ENCODE assay signal across 11 cellular contexts in genomic region chr20:40686434-40686882, GRCh38. TPM values are rescaled to one million over a fixed set of nuclear protein-coding genes. Genes with fewer than 3 reads are reported as not detected.
A peak's percentile ranks its signal among the peaks of the same experiment; 100 is the strongest.
DNase-seq lines count a peak whose midpoint lies in the region; ATAC-seq, FAIRE-seq and TF ChIP-seq lines count a peak whose summit lies in the region.
"Had no signal": no experiment of that assay in that cellular context is flagged by ENCODE, and none has a peak within 500 bp of the region (broad histone marks: within the 10 kb centered on the region; RNA-seq: fewer than 3 reads in every experiment).

No MANE protein-coding gene starts in this region.

- H2BK120ac ChIP-seq in mesenchymal stem cell (ENCODE audit: low read depth, low read length): no peak overlapping the region

- H3K4me3 ChIP-seq in LNCaP clone FGC (ENCODE audit: low read depth, low read length): peak overlapping the region; percentile 90
- peak overlapping the region in 1 of 3 experiments; percentile 58 for H3K4me3 ChIP-seq in endothelial cell of umbilical vein (replicated peaks in 1 of 3; ENCODE audit: insufficient read depth in 1 of 3, low read depth in 1 of 3, low read length in 3 of 3)
- H3K4me3 ChIP-seq in mesenchymal stem cell (ENCODE audit: insufficient read depth in 1 of 2, low read depth in 1 of 2, low read length in 2 of 2): peak overlapping the region in 1 of 2 experiments; percentile 87
- peak overlapping the region; percentile 93 for H3K4me3 ChIP-seq in suprapubic skin

- H2BK5ac ChIP-seq in mesenchymal stem cell (ENCODE audit: low read depth, low read length, poor library complexity, severe bottlenecking): no peak overlapping the region

- H2BK12ac ChIP-seq in mesenchymal stem cell (ENCODE audit: low read length in 2 of 2): no peak overlapping the region

- no peak overlapping the region for H3K18ac ChIP-seq in mesenchymal stem cell (ENCODE audit: low read depth in 1 of 2, low read length in 2 of 2)

- ATAC-seq in GM21529 (IDR thresholded peaks at IDR 0.05; ENCODE audit: unreplicated experiment): no peak
- ATAC-seq: body of pancreas had no signal

- BruUV-seq in endothelial cell of umbilical vein (replicated peaks; lab: Mats Ljungman, UMichigan): TSS peak; percentile 8

- H3K27ac ChIP-seq in endothelial cell of umbilical vein (ENCODE audit: insufficient read depth, low read depth, low read length) (no peak overlapping the region), mesenchymal stem cell (ENCODE audit: low read length, poor library complexity, severe bottlenecking) (no peak overlapping the region), suprapubic skin (peak overlapping the region; percentile 96)

- no peak for TF ChIP-seq CTCF in LNCaP clone FGC (IDR thresholded peaks at IDR 0.05; ENCODE audit: control insufficient read depth, extremely low read depth, insufficient read depth)
- TF ChIP-seq CTCF in endothelial cell of umbilical vein (IDR thresholded peaks at IDR 0.05; ENCODE audit: extremely low read depth in 1 of 2, insufficient read depth in 1 of 2, low read depth in 1 of 2, low read length in 2 of 2): no peak
- no peak for TF ChIP-seq CTCF in suprapubic skin (IDR thresholded peaks at IDR 0.05)

- no peaks in the 10 kb centered on the region for H3K79me1 ChIP-seq in mesenchymal stem cell (replicated peaks; ENCODE audit: low read length, poor library complexity, severe bottlenecking)

- H4K8ac ChIP-seq in mesenchymal stem cell (ENCODE audit: low read length): no peak overlapping the region

- no peak overlapping the region for H2BK15ac ChIP-seq in mesenchymal stem cell (ENCODE audit: low read depth, poor library complexity, severe bottlenecking)

- DNase-seq in LNCaP clone FGC (ENCODE audit: low read depth) (no peak), endothelial cell of umbilical vein (ENCODE audit: low read depth, low spot score) (peak; percentile 16), mesenchymal stem cell (no peak), suprapubic skin (ENCODE audit: low spot score in 2 of 2) (no peak), Kasumi-1 (lab: John Stamatoyannopoulos, UW) (no peak), epidermal melanocyte (ENCODE audit: insufficient read length, low spot score) (no peak)
- DNase-seq in stimulated activated CD4-positive, alpha-beta T cell treated with anti-CD3 and anti-CD28 coated beads, Interleukin-4, amount 100 ng/mL, for 1 hour: no peak
- DNase-seq: NCI-H82, occipital lobe had no signal

- H3K14ac ChIP-seq in mesenchymal stem cell (ENCODE audit: low read length in 2 of 2): no peak overlapping the region

- H4K20me1 ChIP-seq in endothelial cell of umbilical vein (replicated peaks; ENCODE audit: control insufficient read depth, extremely low read depth, insufficient read depth, low read length): no peaks in the 10 kb centered on the region

- H2AK5ac ChIP-seq in mesenchymal stem cell (ENCODE audit: low read length, severe bottlenecking): no peak overlapping the region

- H3K79me2 ChIP-seq in endothelial cell of umbilical vein (ENCODE audit: control insufficient read depth, insufficient read depth, low read length): no peaks in the 10 kb centered on the region

- intact Hi-C loops in endothelial cell of umbilical vein (cut with micrococcal nuclease): loop anchor here (10.0 kb wide), 1 partner anchor 1112 kb away; no protein-coding TSS in a partner anchor

- H3K9me3 ChIP-seq in endothelial cell of umbilical vein (replicated peaks; ENCODE audit: control insufficient read depth, insufficient read depth, low read length) (no peaks in the 10 kb centered on the region), mesenchymal stem cell (ENCODE audit: control insufficient read depth, low read length) (no peaks in the 10 kb centered on the region), suprapubic skin (no peaks in the 10 kb centered on the region)
- H3K9me3 ChIP-seq: body of pancreas had no signal

- no peaks in the 10 kb centered on the region for H3K9me1 ChIP-seq in endothelial cell of umbilical vein (replicated peaks; ENCODE audit: control insufficient read depth, extremely low read depth, insufficient read depth, low read length)

- CTCF ChIA-PET in endothelial cell of umbilical vein (lab: Charles Lee): no interaction called here

- H4K91ac ChIP-seq in mesenchymal stem cell (ENCODE audit: low read length): no peak overlapping the region

- WGBS in mesenchymal stem cell: 30% methylated on average over 5 of the region's 7 CpGs
- WGBS in suprapubic skin: 26% methylated on average over 7 of the region's 7 CpGs

- peaks cover 13 to 44% of the 10 kb centered on the region in 2 experiments for H3K27me3 ChIP-seq in endothelial cell of umbilical vein (ENCODE audit: control insufficient read depth in 2 of 2, insufficient read depth in 2 of 2, low read length in 2 of 2)
- H3K27me3 ChIP-seq in mesenchymal stem cell (ENCODE audit: control insufficient read depth in 1 of 2, insufficient read depth in 1 of 2, low read length in 2 of 2): peaks cover 13 to 82% of the 10 kb centered on the region in 2 experiments
- H3K27me3 ChIP-seq in suprapubic skin: peaks cover 10% of the 10 kb centered on the region

- dilution Hi-C loops in endothelial cell of umbilical vein (cut with MboI; ENCODE audit: extremely low pct_ligation_motif_present, low sequenced_read_pairs): no loop called here

- no peak for FAIRE-seq in endothelial cell of umbilical vein (lab: Jason Lieb, UNC)

- H3K36me3 ChIP-seq in endothelial cell of umbilical vein (ENCODE audit: control insufficient read depth in 2 of 2, extremely low read depth in 1 of 2, insufficient read depth in 2 of 2, low read length in 2 of 2) (no peaks in the 10 kb centered on the region), mesenchymal stem cell (ENCODE audit: control insufficient read depth in 1 of 2, insufficient read depth in 2 of 2, low read depth in 1 of 2, low read length in 2 of 2) (peaks cover 3 to 24% of the 10 kb centered on the region in 2 experiments), suprapubic skin (no peaks in the 10 kb centered on the region)

- H3K4me1 ChIP-seq in endothelial cell of umbilical vein (ENCODE audit: control insufficient read depth, extremely low read depth, insufficient read depth, low read length) (peaks cover 9% of the 10 kb centered on the region), mesenchymal stem cell (ENCODE audit: control insufficient read depth, insufficient read depth, low read depth, low read length) (peaks cover 34% of the 10 kb centered on the region), suprapubic skin (peaks cover 61% of the 10 kb centered on the region)

- H2AFZ ChIP-seq in endothelial cell of umbilical vein (ENCODE audit: low read depth, low read length) (no peak overlapping the region), mesenchymal stem cell (ENCODE audit: low read depth, low read length) (no peak overlapping the region)

- no peak overlapping the region for H3K23ac ChIP-seq in mesenchymal stem cell (ENCODE audit: low read length in 2 of 2)

- POLR2A ChIA-PET in endothelial cell of umbilical vein (lab: Charles Lee): no interaction called here

- no peak overlapping the region for H3K4ac ChIP-seq in mesenchymal stem cell (ENCODE audit: low read depth in 1 of 2, low read length in 2 of 2)

- H3K9ac ChIP-seq in endothelial cell of umbilical vein (replicated peaks; ENCODE audit: extremely low read depth, insufficient read depth, low read length): no peak overlapping the region
- peak overlapping the region; percentile 92 for H3K9ac ChIP-seq in mesenchymal stem cell (ENCODE audit: low read length)

- H3K4me2 ChIP-seq in endothelial cell of umbilical vein (ENCODE audit: insufficient read depth, low read length): no peak overlapping the region
- no peak overlapping the region for H3K4me2 ChIP-seq in mesenchymal stem cell (ENCODE audit: low read length, poor library complexity, severe bottlenecking)

- no peak for TF ChIP-seq EP300 in suprapubic skin (IDR thresholded peaks at IDR 0.05)

- TF ChIP-seq POLR2A in endothelial cell of umbilical vein (IDR thresholded peaks at IDR 0.05; ENCODE audit: low read depth, low read length): no peak
- no peak for TF ChIP-seq POLR2A in suprapubic skin (IDR thresholded peaks at IDR 0.05)

TF ChIP-seq in endothelial cell of umbilical vein, 7 proteins besides CTCF, POLR2A, EP300 and RAD21:
- TF ChIP-seq GATA2 (IDR thresholded peaks at IDR 0.05; ENCODE audit: insufficient read depth, insufficient read length, low read depth, low read length) (no peak), EZH2 (IDR thresholded peaks at IDR 0.05; ENCODE audit: borderline replicate concordance, low read depth, low read length, severe bottlenecking) (peak; percentile 41)
TF ChIP-seq in endothelial cell of umbilical vein: peak in this region for 1.

RNA-seq across cellular contexts. Expression of gene MAFB, which starts 2.6 kb away (rescaled TPM):
- total RNA-seq in endothelial cell of umbilical vein (1.3 and 1.8 TPM in 2 replicates), suprapubic skin (10 to 100 TPM; 25.7 to 89.4 (median 69.2) TPM)
- polyA plus RNA-seq in endothelial cell of umbilical vein: 3.4 and 4.0 TPM in 2 replicates
- 2.0 and 3.2 TPM in 2 replicates for polyA plus RNA-seq in endothelial cell of umbilical vein (2011; cell fraction: cytosol; rRNA removed)
- 2.9 and 3.5 TPM in 2 replicates for polyA plus RNA-seq in endothelial cell of umbilical vein (2011; cell fraction: nucleus; rRNA removed)
- polyA plus RNA-seq in endothelial cell of umbilical vein (2012): 3.0 and 8.9 TPM in 2 replicates
- 1.4 and 2.5 TPM in 2 replicates for polyA minus RNA-seq in endothelial cell of umbilical vein
- 3.1 TPM for polyA minus RNA-seq in endothelial cell of umbilical vein (2011; cell fraction: cytosol; rRNA and poly(A)+ RNA removed)
- 1.8 and 3.7 TPM in 2 replicates for polyA minus RNA-seq in endothelial cell of umbilical vein (2011; cell fraction: nucleus; rRNA and poly(A)+ RNA removed)
- 3.1 TPM for polyA plus RNA-seq in mesenchymal stem cell (2013, experiment 1 of 2)
- polyA plus RNA-seq in mesenchymal stem cell (2013, experiment 2 of 2): 3.2 TPM
